In the genomic region with DNA sequence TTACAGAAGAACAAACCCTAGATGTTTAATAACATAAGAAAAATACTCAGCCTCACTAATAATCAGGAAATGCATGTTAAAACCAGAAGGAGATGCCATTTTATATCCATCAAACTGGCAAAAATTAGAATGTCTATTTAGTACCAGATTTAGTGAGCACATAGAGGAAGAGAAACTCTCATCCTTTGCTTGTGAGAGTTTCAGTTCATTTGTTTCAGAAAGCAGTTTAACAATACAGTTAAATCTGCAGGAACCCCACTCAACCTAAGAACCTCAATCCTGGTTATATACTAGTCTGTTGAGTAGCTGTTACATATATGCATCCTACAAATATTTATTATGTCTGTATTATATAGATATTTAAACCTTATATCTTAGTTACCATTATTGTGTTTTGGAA, we compare ENCODE assay signal across 29 cellular contexts.
DNase-seq lines count a peak whose midpoint lies in the region; ATAC-seq, FAIRE-seq and TF ChIP-seq lines count a peak whose summit lies in the region.
"Had no signal": no experiment of that assay in that cellular context is flagged by ENCODE, and none has a peak within 500 bp of the region (broad histone marks: within the 10 kb centered on the region; RNA-seq: fewer than 3 reads in every experiment).

No MANE protein-coding gene starts in this region.

- RAD21 ChIA-PET in GM12878 (lab: Charles Lee; ENCODE audit: unreplicated experiment): interaction anchor here (0.5 to 1.7 kb wide), 4 partner anchors 89 to 285 kb away, joined by 3 to 7 read pairs (median 4); no protein-coding TSS in a partner anchor

- intact Hi-C loops in GM12878 (cut with micrococcal nuclease; ENCODE audit: unreplicated experiment): no loop called here

- in situ Hi-C loops in GM12878 (cut with MboI): no loop called here

- no peaks in the 10 kb centered on the region for H4K20me1 ChIP-seq in GM12878 (ENCODE audit: control insufficient read depth, insufficient read depth)
- H4K20me1 ChIP-seq: BLaER1 had no signal

- peaks cover under 1 to 17% of the 10 kb centered on the region in 2 experiments; a peak in 3 of 4 replicates for H3K36me3 ChIP-seq in GM12878 (ENCODE audit: control insufficient read depth in 2 of 2, insufficient read depth in 2 of 2, low read length in 1 of 2)
- H3K36me3 ChIP-seq: ascending aorta, colonic mucosa, ovary had no signal

- H3K27ac ChIP-seq in GM12878 (ENCODE audit: control insufficient read depth, insufficient read depth): no peak overlapping the region
- H3K27ac ChIP-seq: ascending aorta, BLaER1, colonic mucosa, epithelial cell of prostate, ovary, SJCRH30 had no signal

- no TSS peak for BruUV-seq in GM12878 (replicated peaks; lab: Mats Ljungman, UMichigan)

- no peak for TF ChIP-seq POLR2A in GM12891 (IDR thresholded peaks at IDR 0.05; ENCODE audit: low read depth, low read length)
- no peak for TF ChIP-seq POLR2A in GM12878 (IDR thresholded peaks at IDR 0.05; ENCODE audit: low read depth, low read length)

- no peaks in the 10 kb centered on the region for H3K27me3 ChIP-seq in GM12878 (replicated peaks in 1 of 2; ENCODE audit: control insufficient read depth in 2 of 2, insufficient read depth in 2 of 2, low read length in 1 of 2)
- H3K27me3 ChIP-seq: ascending aorta, BLaER1, colonic mucosa, ovary, SJCRH30 had no signal

- CTCF ChIA-PET in GM12878 (lab: Yijun Ruan, JAX): interaction anchor here (0.9 to 1.1 kb wide), 3 partner anchors 10 to 173 kb away, joined by 3 to 4 read pairs (median 3); no protein-coding TSS in a partner anchor

- H3K4me1 ChIP-seq in GM12878 (ENCODE audit: control insufficient read depth, insufficient read depth, low read length): peaks cover 5% of the 10 kb centered on the region; the same call in 1 of the 2 replicates
- H3K4me1 ChIP-seq: ascending aorta, BLaER1, colonic mucosa had no signal

- peak in 1 of 2 experiments; percentile 29; a peak in 1 of 4 replicates for TF ChIP-seq EP300 in GM12878 (IDR thresholded peaks at IDR 0.05; ENCODE audit: borderline replicate concordance in 1 of 2, control insufficient read depth in 1 of 2, low read depth in 2 of 2, low read length in 2 of 2)

- no peak overlapping the region for H2AFZ ChIP-seq in GM12878 (ENCODE audit: control insufficient read depth, low read depth, low read length)

- H3K4me2 ChIP-seq in GM12878 (ENCODE audit: control insufficient read depth, insufficient read depth): no peak overlapping the region
- H3K4me2 ChIP-seq: BLaER1 had no signal

- no peak for FAIRE-seq in GM12891 (lab: Jason Lieb, UNC)
- FAIRE-seq in GM12878 (lab: Jason Lieb, UNC): no peak

- SMC1A ChIA-PET in GM12878 (lab: Charles Lee; ENCODE audit: uncharacterized antibody, unreplicated experiment): interaction anchor here (0.9 to 1.8 kb wide), 9 partner anchors 8 to 209 kb away, joined by 3 to 8 read pairs (median 3); no protein-coding TSS in a partner anchor

- H3K4me3 ChIP-seq in GM12878: no peak overlapping the region
- H3K4me3 ChIP-seq: ascending aorta, BLaER1, colonic mucosa, ovary, SJCRH30 had no signal

- no peak for DNase-seq in GM12891 (ENCODE audit: insufficient read length, low spot score)
- peak; percentile 59 for DNase-seq in MV-4-11 (lab: John Stamatoyannopoulos, UW)
- DNase-seq in GM12878 (ENCODE audit: low read depth, low spot score): peak; percentile 16
- DNase-seq in NCI-H774 (lab: John Stamatoyannopoulos, UW): no peak
- DNase-seq in NCI-H2227 treated with DMSO at 0.1 percent for 48 hours (lab: John Stamatoyannopoulos, UW): no peak
- no peak for DNase-seq in medulla oblongata (ENCODE audit: extremely low spot score)
- DNase-seq: activated CD4-positive, alpha-beta memory T cell treated with anti-CD3 and anti-CD28 coated beads for 36 hours; activated T-cell treated with anti-CD3 and anti-CD28 coated beads, Interleukin-2, amount 50 U/mL, for 72 hours; colonic mucosa; effector memory CD4-positive, alpha-beta T cell; H7; immature natural killer cell; mammary epithelial cell; NCI-H1930; NCI-H524; nephron progenitor cell; ovary; SJCRH30; stimulated activated CD4-positive, alpha-beta T cell treated with anti-CD3 and anti-CD28 coated beads, Interleukin-15, amount 100 ng/mL, for 24 hours; substantia nigra; T-helper 9 cell; trophoblast cell had no signal

- POLR2A ChIA-PET in GM12878 (lab: Charles Lee): interaction anchor here (1.1 to 1.4 kb wide), 2 partner anchors 9 to 14 kb away, joined by 3 to 4 read pairs; no protein-coding TSS in a partner anchor

- H3K9me3 ChIP-seq in GM12878 (replicated peaks; ENCODE audit: control insufficient read depth, insufficient read depth, low read length): no peaks in the 10 kb centered on the region; the same call in 2 of the 3 replicates
- H3K9me3 ChIP-seq: ascending aorta, colonic mucosa, ovary had no signal

- ATAC-seq in GM21737 (IDR thresholded peaks at IDR 0.05; ENCODE audit: unreplicated experiment): peak; percentile 67
- ATAC-seq in GM12878: peak; percentile 97
- ATAC-seq in GM21723 (IDR thresholded peaks at IDR 0.05; ENCODE audit: unreplicated experiment): no peak
- ATAC-seq: activated T-cell treated with anti-CD3 and anti-CD28 coated beads, Interleukin-2, amount 50 U/mL, for 72 hours; stimulated activated memory B cell treated with anti-CD40 and anti-IgM and Interleukin-4, amounts not matched to agents 10 μg/mL and 1 μg/mL and 100 μg/mL, for 72 hours; WTC11 had no signal

- no peak for TF ChIP-seq RAD21 in GM12878 (IDR thresholded peaks at IDR 0.05; ENCODE audit: insufficient read depth, low read depth, low read length)

- TF ChIP-seq CTCF in GM12878 (IDR thresholded peaks at IDR 0.05 in 2 of 3, conservative IDR thresholded peaks at IDR 0.05 in 1 of 3; ENCODE audit: control insufficient read depth in 2 of 3, extremely low read depth in 1 of 3, insufficient read depth in 1 of 3, low read depth in 3 of 3, low read length in 3 of 3): no peak

- no peaks in the 10 kb centered on the region for H3K79me2 ChIP-seq in GM12878 (ENCODE audit: control insufficient read depth, insufficient read depth, low read length)

- H3K9ac ChIP-seq in GM12878 (ENCODE audit: control insufficient read depth, insufficient read depth, low read length): no peak overlapping the region
- H3K9ac ChIP-seq: BLaER1 had no signal

TF ChIP-seq in GM12891, 5 proteins besides CTCF, POLR2A, EP300 and RAD21:
- TF ChIP-seq SPI1 (IDR thresholded peaks at IDR 0.05; ENCODE audit: low read depth, low read length): peak; percentile 77
- no peak for TF ChIP-seq TAF1 (IDR thresholded peaks at IDR 0.05; ENCODE audit: low read depth, low read length)
- TF ChIP-seq POU2F2 (IDR thresholded peaks at IDR 0.05; ENCODE audit: low read depth, low read length): no peak

TF ChIP-seq in GM12878, 131 proteins besides CTCF, POLR2A, EP300 and RAD21:
- TF ChIP-seq RELB (IDR thresholded peaks at IDR 0.05; ENCODE audit: low read depth) (0 out of 2 replicates have a peak, but pooled peaks have one; percentile 25), MTA2 (IDR thresholded peaks at IDR 0.05; ENCODE audit: low read depth) (peak; percentile 26; the same call in 1 of the 2 replicates), WRNIP1 (IDR thresholded peaks at IDR 0.05; ENCODE audit: borderline replicate concordance, low read depth, low read length) (no peak), SPI1 (IDR thresholded peaks at IDR 0.05; ENCODE audit: borderline replicate concordance, insufficient read depth, low read depth, low read length) (peak; percentile 77; the same call in 1 of the 2 replicates), EZH2 (IDR thresholded peaks at IDR 0.05; ENCODE audit: borderline replicate concordance, control insufficient read depth, low read depth, low read length) (no peak), BHLHE40 (IDR thresholded peaks at IDR 0.05; ENCODE audit: borderline replicate concordance in 1 of 2, low read depth in 2 of 2, low read length in 1 of 2) (no peak), ATF7 (IDR thresholded peaks at IDR 0.05; ENCODE audit: low read depth) (0 out of 2 replicates have a peak, but pooled peaks have one; percentile 27), CHD2 (IDR thresholded peaks at IDR 0.05; ENCODE audit: borderline replicate concordance, low read depth, low read length) (0 out of 2 replicates have a peak, but pooled peaks have one; percentile 50)

Comparison
In these comparisons a context has a peak if more than half of its experiments do, and no peak if none do; other contexts are left out.
1. DNase-seq: peak in MV-4-11 (single experiment) and GM12878 (single experiment); none in GM12891 (single experiment), NCI-H774 (single experiment), NCI-H2227 treated with DMSO at 0.1 percent for 48 hours (single experiment) and medulla oblongata (single experiment).